In genomic region chr20:63439866-63440265, GRCh38 we compare ENCODE assay signal across 7 cellular contexts.
"Had no signal": no experiment of that assay in that cellular context is flagged by ENCODE, and none has a peak within 500 bp of the region (broad histone marks: within the 10 kb centered on the region; RNA-seq: fewer than 3 reads in every experiment).

No MANE protein-coding gene starts in this region.

- ATAC-seq: GM23338 had no signal

- H3K4me3 ChIP-seq: GM23338 had no signal

- H3K27ac ChIP-seq: HL-60 had no signal

- DNase-seq: H9, HCEC 1CT had no signal

- FAIRE-seq: H1, H54, HepG2 had no signal

- H3K4me2 ChIP-seq: GM23338 had no signal
